Comparison of ENCODE assay signal across 9 cellular contexts in genomic region chr7:29177963-29178612, GRCh38. TPM values are rescaled to one million over a fixed set of nuclear protein-coding genes. Genes with fewer than 3 reads are reported as not detected.
DNase-seq lines count a peak whose midpoint lies in the region; ATAC-seq and TF ChIP-seq lines count a peak whose summit lies in the region.
"Had no signal": no experiment of that assay in that cellular context is flagged by ENCODE, and none has a peak within 500 bp of the region (broad histone marks: within the 10 kb centered on the region; RNA-seq: fewer than 3 reads in every experiment).

No MANE protein-coding gene starts in this region.

- H3K4me1 Mint-ChIP-seq in activated CD8-positive, alpha-beta T cell treated with anti-CD3 and anti-CD28 coated beads for 36 hours (ENCODE audit: low read depth) = peaks cover 7% of the 10 kb centered on the region
- H3K4me1 Mint-ChIP-seq in stimulated activated effector memory CD8-positive, alpha-beta T cell treated with anti-CD3 and anti-CD28 coated beads, Interleukin-12 subunit alpha, Interleukin-12 subunit beta, amount 100 ng/mL, for 72 hours = peaks cover 10% of the 10 kb centered on the region
- H3K4me1 Mint-ChIP-seq: central memory CD8-positive, alpha-beta T cell had no signal

- H4K20me1 ChIP-seq in Loucy (ENCODE audit: insufficient read depth, low read length, poor library complexity, severe bottlenecking) = no peaks in the 10 kb centered on the region

- H3K9me3 ChIP-seq in Loucy (ENCODE audit: insufficient read depth, low read depth, low read length) (no peaks in the 10 kb centered on the region), SJCRH30 (replicated peaks) (no peaks in the 10 kb centered on the region)

- no peak overlapping the region for H3K27ac ChIP-seq in SJCRH30

- H3K36me3 ChIP-seq in Loucy (ENCODE audit: insufficient read depth, low read length) (no peaks in the 10 kb centered on the region), SJCRH30 (no peaks in the 10 kb centered on the region)

- H2AFZ ChIP-seq in Loucy (ENCODE audit: low read length) = peak overlapping the region; percentile 57

- peak overlapping the region; percentile 60 for H3K4me2 ChIP-seq in Loucy (ENCODE audit: low read depth, low read length, poor library complexity, severe bottlenecking)

- POLR2A ChIA-PET in activated CD8-positive, alpha-beta T cell treated with anti-CD3 and anti-CD28 coated beads for 36 hours (lab: Charles Lee) = no interaction called here

- DNase-seq in activated CD8-positive, alpha-beta T cell treated with anti-CD3 and anti-CD28 coated beads for 36 hours = peak; percentile 57
- peak; percentile 40 for DNase-seq in left ventricle myocardium superior
- DNase-seq in stimulated activated effector memory CD8-positive, alpha-beta T cell treated with anti-CD3 and anti-CD28 coated beads, Interleukin-12 subunit alpha, Interleukin-12 subunit beta, amount 100 ng/mL, for 72 hours (ENCODE audit: low spot score in 2 of 2) = no peak
- no peak for DNase-seq in SKM-1 treated with dmso at 0.1 percent for 144 hours (lab: John Stamatoyannopoulos, UW; ENCODE audit: unreplicated experiment)
- DNase-seq in NCI-H2029 (lab: John Stamatoyannopoulos, UW) = no peak
- no peak for DNase-seq in SJCRH30
- DNase-seq in NAMALWA (ENCODE audit: low spot score) = no peak

- peak overlapping the region; percentile 1 for H3K4me3 Mint-ChIP-seq in activated CD8-positive, alpha-beta T cell treated with anti-CD3 and anti-CD28 coated beads for 36 hours
- no peak overlapping the region for H3K4me3 Mint-ChIP-seq in stimulated activated effector memory CD8-positive, alpha-beta T cell treated with anti-CD3 and anti-CD28 coated beads, Interleukin-12 subunit alpha, Interleukin-12 subunit beta, amount 100 ng/mL, for 72 hours
- H3K4me3 Mint-ChIP-seq: central memory CD8-positive, alpha-beta T cell had no signal

- H3K9ac ChIP-seq in Loucy (ENCODE audit: low read depth, low read length, poor library complexity, severe bottlenecking) = peak overlapping the region; percentile 14

- no peaks in the 10 kb centered on the region for H3K9me2 ChIP-seq in Loucy (replicated peaks; ENCODE audit: low read depth, low read length)

- ATAC-seq in activated CD8-positive, alpha-beta T cell treated with anti-CD3 and anti-CD28 coated beads for 36 hours = peak; percentile 83
- peak; percentile 77 for ATAC-seq in left ventricle myocardium superior
- ATAC-seq in stimulated activated effector memory CD8-positive, alpha-beta T cell treated with anti-CD3 and anti-CD28 coated beads, Interleukin-12 subunit alpha, Interleukin-12 subunit beta, amount 100 ng/mL, for 72 hours = peak; percentile 80

- no peaks in the 10 kb centered on the region for H3F3A ChIP-seq in Loucy (ENCODE audit: low read depth)

- H3K4me3 ChIP-seq in Loucy (ENCODE audit: low read length, poor library complexity, severe bottlenecking) = peak overlapping the region; percentile 51
- no peak overlapping the region for H3K4me3 ChIP-seq in SJCRH30

- CTCF ChIA-PET in activated CD8-positive, alpha-beta T cell treated with anti-CD3 and anti-CD28 coated beads for 36 hours (lab: Charles Lee) = interaction anchor here (1.0 to 8.3 kb wide), 2 partner anchors 11 to 229 kb away, joined by 3 to 51 read pairs; no protein-coding TSS in a partner anchor

- peaks cover 12% of the 10 kb centered on the region for H3K27me3 Mint-ChIP-seq in activated CD8-positive, alpha-beta T cell treated with anti-CD3 and anti-CD28 coated beads for 36 hours
- H3K27me3 Mint-ChIP-seq: central memory CD8-positive, alpha-beta T cell had no signal

- no peaks in the 10 kb centered on the region for H3K36me3 Mint-ChIP-seq in activated CD8-positive, alpha-beta T cell treated with anti-CD3 and anti-CD28 coated beads for 36 hours (ENCODE audit: low read depth)
- H3K36me3 Mint-ChIP-seq in stimulated activated effector memory CD8-positive, alpha-beta T cell treated with anti-CD3 and anti-CD28 coated beads, Interleukin-12 subunit alpha, Interleukin-12 subunit beta, amount 100 ng/mL, for 72 hours = no peaks in the 10 kb centered on the region

- no peak overlapping the region for H3K27ac Mint-ChIP-seq in activated CD8-positive, alpha-beta T cell treated with anti-CD3 and anti-CD28 coated beads for 36 hours
- H3K27ac Mint-ChIP-seq in stimulated activated effector memory CD8-positive, alpha-beta T cell treated with anti-CD3 and anti-CD28 coated beads, Interleukin-12 subunit alpha, Interleukin-12 subunit beta, amount 100 ng/mL, for 72 hours = no peak overlapping the region

- no peak for TF ChIP-seq CTCF in Loucy (conservative IDR thresholded peaks at IDR 0.05; ENCODE audit: low read length)
- TF ChIP-seq CTCF in activated CD8-positive, alpha-beta T cell treated with anti-CD3 and anti-CD28 coated beads for 36 hours (IDR thresholded peaks at IDR 0.05) = no peak

- H3K27me3 ChIP-seq in Loucy (ENCODE audit: insufficient read depth, low read length, poor library complexity, severe bottlenecking) (no peaks in the 10 kb centered on the region), SJCRH30 (no peaks in the 10 kb centered on the region)

- no peaks in the 10 kb centered on the region for H3K79me2 ChIP-seq in Loucy (ENCODE audit: insufficient read depth, low read length)

- H3K9me3 Mint-ChIP-seq in activated CD8-positive, alpha-beta T cell treated with anti-CD3 and anti-CD28 coated beads for 36 hours = no peaks in the 10 kb centered on the region
- no peaks in the 10 kb centered on the region for H3K9me3 Mint-ChIP-seq in stimulated activated effector memory CD8-positive, alpha-beta T cell treated with anti-CD3 and anti-CD28 coated beads, Interleukin-12 subunit alpha, Interleukin-12 subunit beta, amount 100 ng/mL, for 72 hours
- H3K9me3 Mint-ChIP-seq: central memory CD8-positive, alpha-beta T cell had no signal

- H3K4me1 ChIP-seq in Loucy (ENCODE audit: insufficient read depth, low read length, poor library complexity, severe bottlenecking) (peaks cover 12% of the 10 kb centered on the region), SJCRH30 (no peaks in the 10 kb centered on the region)

- intact Hi-C loops in activated CD8-positive, alpha-beta T cell treated with anti-CD3 and anti-CD28 coated beads for 36 hours (cut with micrococcal nuclease) = no loop called here
- intact Hi-C loops in left ventricle myocardium superior (cut with micrococcal nuclease) = no loop called here

RNA-seq across cellular contexts. Expression of gene CHN2, which starts 16.5 kb away (rescaled TPM):
- total RNA-seq in activated CD8-positive, alpha-beta T cell treated with anti-CD3 and anti-CD28 coated beads for 36 hours = 1 to 10 TPM; 1.7 to 1.8 TPM
- 32.2 TPM for total RNA-seq in left ventricle myocardium superior
- total RNA-seq in SJCRH30 (2014; rRNA removed; shearing (Covaris generic)) = 3.5 and 4.7 TPM in 2 replicates

RNA-seq across cellular contexts. Expression of gene CPVL, which starts 31.8 kb away (rescaled TPM):
- total RNA-seq in activated CD8-positive, alpha-beta T cell treated with anti-CD3 and anti-CD28 coated beads for 36 hours = not detected
- 72.6 TPM for total RNA-seq in left ventricle myocardium superior
- 7.1 and 8.3 TPM in 2 replicates for total RNA-seq in SJCRH30 (2014; rRNA removed; shearing (Covaris generic))

Comparison
In these comparisons a context has a peak if more than half of its experiments do, and no peak if none do; other contexts are left out.
1. DNase-seq: peak in activated CD8-positive, alpha-beta T cell treated with anti-CD3 and anti-CD28 coated beads for 36 hours (single experiment) and left ventricle myocardium superior (single experiment); none in stimulated activated effector memory CD8-positive, alpha-beta T cell treated with anti-CD3 and anti-CD28 coated beads, Interleukin-12 subunit alpha, Interleukin-12 subunit beta, amount 100 ng/mL, for 72 hours (0 of 2), SKM-1 treated with dmso at 0.1 percent for 144 hours (single experiment), NCI-H2029 (single experiment), SJCRH30 (0 of 2) and NAMALWA (single experiment).
2. Peak in every context shown above with its lines, with median percentiles within 50 percentile points of each other: ATAC-seq.